In genomic region chr2:38380397-38381130, GRCh38 we compare ENCODE assay signal across 15 cellular contexts. TPM values are rescaled to one million over a fixed set of nuclear protein-coding genes. Genes with fewer than 3 reads are reported as not detected.
A peak's percentile ranks its signal among the peaks of the same experiment; 100 is the strongest.
DNase-seq lines count a peak whose midpoint lies in the region; ATAC-seq, FAIRE-seq and TF ChIP-seq lines count a peak whose summit lies in the region.
"Had no signal": no experiment of that assay in that cellular context is flagged by ENCODE, and none has a peak within 500 bp of the region (broad histone marks: within the 10 kb centered on the region; RNA-seq: fewer than 3 reads in every experiment).

No MANE protein-coding gene starts in this region.

- ATAC-seq in CD8-positive, alpha-beta T cell: peak; percentile 10
- no peak for ATAC-seq in pancreas
- no peak for ATAC-seq in HG02678 (IDR thresholded peaks at IDR 0.05; ENCODE audit: unreplicated experiment)
- ATAC-seq: SK-N-SH treated with all-trans-retinoic acid at 6 μM for 48 hours had no signal

- no peak overlapping the region for H3K4me3 ChIP-seq in CD8-positive, alpha-beta T cell (ENCODE audit: low read depth, low read length)
- H3K4me3 ChIP-seq in A673 (ENCODE audit: low read depth, low read length, poor library complexity, severe bottlenecking): no peak overlapping the region
- no peak overlapping the region for H3K4me3 ChIP-seq in pancreas
- H3K4me3 ChIP-seq: thyroid gland had no signal

- peaks cover 27% of the 10 kb centered on the region for H3K4me1 ChIP-seq in CD8-positive, alpha-beta T cell (ENCODE audit: insufficient read depth, low read length)
- H3K4me1 ChIP-seq in A673 (ENCODE audit: insufficient read depth, low read length, poor library complexity, severe bottlenecking) (peaks cover 11% of the 10 kb centered on the region), pancreas (peaks cover 0 to 2% (median 0%) of the 10 kb centered on the region in 3 donors)

- H3K9me3 Mint-ChIP-seq in CD8-positive, alpha-beta T cell: no peaks in the 10 kb centered on the region
- no peaks in the 10 kb centered on the region for H3K9me3 Mint-ChIP-seq in T-helper 2 cell treated with Interferon-gamma antibody and Interleukin-4, amounts not matched to agents 5 μg/mL and 100 μg/mL, for 36 hours
- H3K9me3 Mint-ChIP-seq in mesothelial cell of epicardium: no peaks in the 10 kb centered on the region

- H3K9me3 ChIP-seq in CD8-positive, alpha-beta T cell (ENCODE audit: low read length): no peaks in the 10 kb centered on the region
- H3K9me3 ChIP-seq in KOPT-K1 (ENCODE audit: insufficient read depth, low read length, poor library complexity, severe bottlenecking) (no peaks in the 10 kb centered on the region), A673 (ENCODE audit: low read depth, low read length, poor library complexity, severe bottlenecking) (no peaks in the 10 kb centered on the region), pancreas (no peaks in the 10 kb centered on the region)
- H3K9me3 ChIP-seq: thyroid gland had no signal

- CTCF ChIA-PET in CD8-positive, alpha-beta T cell (lab: Charles Lee): no interaction called here
- CTCF ChIA-PET in A673 (lab: Charles Lee): no interaction called here

- TF ChIP-seq CTCF in CD8-positive, alpha-beta T cell (IDR thresholded peaks at IDR 0.05): no peak
- no peak for TF ChIP-seq CTCF in mesothelial cell of epicardium (IDR thresholded peaks at IDR 0.05; ENCODE audit: unreplicated experiment)
- TF ChIP-seq CTCF in A673 (conservative IDR thresholded peaks at IDR 0.05; ENCODE audit: low read depth, low read length): no peak
- no peak for TF ChIP-seq CTCF in pancreas (IDR thresholded peaks at IDR 0.05)

- peak in 1 of 7 experiments; percentile 31 for DNase-seq in CD8-positive, alpha-beta T cell
- no peak for DNase-seq in T-helper 2 cell treated with Interferon-gamma antibody and Interleukin-4, amounts not matched to agents 5 μg/mL and 100 μg/mL, for 36 hours (ENCODE audit: low spot score)
- DNase-seq in mesothelial cell of epicardium (ENCODE audit: low spot score in 2 of 2, unreplicated experiment in 2 of 2) (no peak), urothelium cell line (ENCODE audit: low spot score) (no peak), A673 (ENCODE audit: low spot score) (no peak), pancreas (no peak)
- DNase-seq: kidney, NCI-H1105 treated with DMSO at 0.1 percent for 48 hours, NCI-H510A treated with DMSO at 0.1 percent for 48 hours, thyroid gland had no signal

- peaks cover 38% of the 10 kb centered on the region for H3K4me1 Mint-ChIP-seq in CD8-positive, alpha-beta T cell (ENCODE audit: low read depth)
- peaks cover 42% of the 10 kb centered on the region for H3K4me1 Mint-ChIP-seq in T-helper 2 cell treated with Interferon-gamma antibody and Interleukin-4, amounts not matched to agents 5 μg/mL and 100 μg/mL, for 36 hours (ENCODE audit: low read depth)
- peaks cover 60% of the 10 kb centered on the region for H3K4me1 Mint-ChIP-seq in mesothelial cell of epicardium

- POLR2A ChIA-PET in CD8-positive, alpha-beta T cell (lab: Charles Lee): interaction anchor here (1.0 to 2.0 kb wide), 2 partner anchors 10 to 370 kb away, joined by 4 to 5 read pairs; partner anchors contain the start of gene SRSF7
- POLR2A ChIA-PET in A673 (lab: Charles Lee; ENCODE audit: low non-redundant PET): no interaction called here

- peak overlapping the region; percentile 57 for H3K4me3 Mint-ChIP-seq in CD8-positive, alpha-beta T cell
- H3K4me3 Mint-ChIP-seq in T-helper 2 cell treated with Interferon-gamma antibody and Interleukin-4, amounts not matched to agents 5 μg/mL and 100 μg/mL, for 36 hours: peak overlapping the region; percentile 77
- H3K4me3 Mint-ChIP-seq in mesothelial cell of epicardium: no peak overlapping the region

- H3K36me3 Mint-ChIP-seq in CD8-positive, alpha-beta T cell: peaks cover 10% of the 10 kb centered on the region
- no peaks in the 10 kb centered on the region for H3K36me3 Mint-ChIP-seq in T-helper 2 cell treated with Interferon-gamma antibody and Interleukin-4, amounts not matched to agents 5 μg/mL and 100 μg/mL, for 36 hours (ENCODE audit: low read depth)
- no peaks in the 10 kb centered on the region for H3K36me3 Mint-ChIP-seq in mesothelial cell of epicardium

- peak overlapping the region; percentile 84 for H3K27ac Mint-ChIP-seq in CD8-positive, alpha-beta T cell
- H3K27ac Mint-ChIP-seq in T-helper 2 cell treated with Interferon-gamma antibody and Interleukin-4, amounts not matched to agents 5 μg/mL and 100 μg/mL, for 36 hours: peak overlapping the region; percentile 86
- H3K27ac Mint-ChIP-seq in mesothelial cell of epicardium: peak overlapping the region; percentile 70

- intact Hi-C loops in CD8-positive, alpha-beta T cell (cut with DNase I, micrococcal nuclease): no loop called here
- intact Hi-C loops in A673 (cut with micrococcal nuclease; ENCODE audit: unreplicated experiment): no loop called here
- intact Hi-C loops in pancreas (cut with DNase I): no loop called here

- no TSS peak for BruUV-seq in A673 (replicated peaks; lab: Mats Ljungman, UMichigan)

- H3K27ac ChIP-seq in CD8-positive, alpha-beta T cell (ENCODE audit: low read depth, low read length): no peak overlapping the region
- H3K27ac ChIP-seq in KOPT-K1 (ENCODE audit: low read depth, low read length, poor library complexity, severe bottlenecking): peak overlapping the region; percentile 96
- no peak overlapping the region for H3K27ac ChIP-seq in A673 (ENCODE audit: low read depth, low read length, poor library complexity, severe bottlenecking)
- no peak overlapping the region for H3K27ac ChIP-seq in pancreas
- H3K27ac ChIP-seq: thyroid gland had no signal

- H3K27me3 ChIP-seq in CD8-positive, alpha-beta T cell (ENCODE audit: insufficient read depth, low read length): no peaks in the 10 kb centered on the region
- H3K27me3 ChIP-seq in A673 (replicated peaks; ENCODE audit: insufficient read depth, low read depth, low read length, poor library complexity) (no peaks in the 10 kb centered on the region), pancreas (no peaks in the 10 kb centered on the region)
- H3K27me3 ChIP-seq: thyroid gland had no signal

- FAIRE-seq in urothelium cell line (lab: Jason Lieb, UNC): no peak
- no peak for FAIRE-seq in pancreas (lab: Jason Lieb, UNC)
- FAIRE-seq: D721Med, frontal cortex, kidney had no signal

- H3K27me3 Mint-ChIP-seq in CD8-positive, alpha-beta T cell (ENCODE audit: low read depth): no peaks in the 10 kb centered on the region
- no peaks in the 10 kb centered on the region for H3K27me3 Mint-ChIP-seq in T-helper 2 cell treated with Interferon-gamma antibody and Interleukin-4, amounts not matched to agents 5 μg/mL and 100 μg/mL, for 36 hours (ENCODE audit: low read depth)
- no peaks in the 10 kb centered on the region for H3K27me3 Mint-ChIP-seq in mesothelial cell of epicardium (ENCODE audit: low read depth)

- H3K36me3 ChIP-seq in CD8-positive, alpha-beta T cell (ENCODE audit: insufficient read depth, low read length): no peaks in the 10 kb centered on the region
- H3K36me3 ChIP-seq in KOPT-K1 (ENCODE audit: insufficient read depth, low read length): no peaks in the 10 kb centered on the region
- H3K36me3 ChIP-seq in A673 (ENCODE audit: insufficient read depth, low read length, poor library complexity, severe bottlenecking): no peaks in the 10 kb centered on the region
- no peaks in the 10 kb centered on the region for H3K36me3 ChIP-seq in pancreas
- H3K36me3 ChIP-seq: thyroid gland had no signal

- 57 to 60% methylated on average over 10 of the region's 10 CpGs for WGBS in pancreas, 2 donors

RNA-seq across cellular contexts. Expression of gene ATL2, which starts 3.5 kb away (rescaled TPM):
- total RNA-seq in CD8-positive, alpha-beta T cell: 10 to 100 TPM; 76.4 to 88.2 TPM
- total RNA-seq in mesothelial cell of epicardium: 73.7 to 77.3 TPM (median 75.3 TPM) in 3 replicates
- 76.0 and 85.5 TPM in 2 replicates for total RNA-seq in A673 (2021)
- total RNA-seq in pancreas: 10 to 100 TPM; 15.5 to 30.1 (median 19.7) TPM
- 10 to 100 TPM in 1 of 2 donors, 1 to 10 TPM in 1; 8.4 to 20.5 TPM for polyA plus RNA-seq in pancreas
